Comparison of ENCODE assay signal across 33 cellular contexts in genomic region chr2:176944998-176945397, GRCh38.
"Had no signal": no experiment of that assay in that cellular context is flagged by ENCODE, and none has a peak within 500 bp of the region (broad histone marks: within the 10 kb centered on the region; RNA-seq: fewer than 3 reads in every experiment).

No MANE protein-coding gene starts in this region.

- H3K4me1 ChIP-seq: adrenal gland, ascending aorta, body of pancreas, breast epithelium had no signal

- H3K27me3 ChIP-seq: adrenal gland, ascending aorta, body of pancreas, brain microvascular endothelial cell, breast epithelium, cardiac muscle cell had no signal

- H3K36me3 ChIP-seq: adrenal gland, ascending aorta, brain microvascular endothelial cell, breast epithelium, cardiac muscle cell had no signal

- DNase-seq: activated effector memory CD4-positive, alpha-beta T cell treated with anti-CD3 and anti-CD28 coated beads, Interleukin-2, amount 50 U/mL, for 16 hours; activated effector memory CD4-positive, alpha-beta T cell treated with Interleukin-2 at 50 U/mL for 16 hours; activated gamma-delta T cell; activated gamma-delta T cell treated with Interleukin-2 at 50 U/mL for 16 hours; activated naive CD4-positive, alpha-beta T cell; activated naive CD4-positive, alpha-beta T cell treated with anti-CD3 and anti-CD28 coated beads for 36 hours; activated naive CD4-positive, alpha-beta T cell treated with anti-CD3 and anti-CD28 coated beads, Interleukin-2, amount 10 ng/mL, durations not matched to agents 7 days and 5 days; activated naive CD4-positive, alpha-beta T cell treated with anti-CD3 and anti-CD28 coated beads, Interleukin-2, amount 50 U/mL, for 16 hours; activated naive CD4-positive, alpha-beta T cell treated with Interleukin-2 at 50 U/mL for 16 hours; activated naive CD8-positive, alpha-beta T cell treated with anti-CD3 and anti-CD28 coated beads for 36 hours; activated naive CD8-positive, alpha-beta T cell treated with anti-CD3 and anti-CD28 coated beads, Interleukin-2, amount 10 ng/mL, durations not matched to agents 7 days and 5 days; activated naive CD8-positive, alpha-beta T cell treated with anti-CD3 and anti-CD28 coated beads, Interleukin-2, amount 50 U/mL, for 24 hours; activated T-cell treated with anti-CD3 and anti-CD28 coated beads, Interleukin-2, amount 50 U/mL, for 1 hour; activated T-cell treated with anti-CD3 and anti-CD28 coated beads, Interleukin-2, amount 50 U/mL, for 24 hours; activated T-cell treated with anti-CD3 and anti-CD28 coated beads, Interleukin-2, amount 50 U/mL, for 4 hours; activated T-cell treated with anti-CD3 and anti-CD28 coated beads, Interleukin-2, amount 50 U/mL, for 48 hours; activated T-cell treated with anti-CD3 and anti-CD28 coated beads, Interleukin-2, amount 50 U/mL, for 72 hours; adrenal gland; amniotic stem cell; amygdala; aorta; body of pancreas; brain microvascular endothelial cell; caudate nucleus; central memory CD4-positive, alpha-beta T cell; cerebellar nuclear complex had no signal

- H3K27ac ChIP-seq: adrenal gland, ascending aorta, body of pancreas, brain microvascular endothelial cell, breast epithelium, cardiac muscle cell had no signal

- ATAC-seq: activated naive CD4-positive, alpha-beta T cell treated with anti-CD3 and anti-CD28 coated beads, Interleukin-2, amount 50 U/mL, for 72 hours; activated naive CD8-positive, alpha-beta T cell treated with anti-CD3 and anti-CD28 coated beads, Interleukin-2, amount 50 U/mL, for 24 hours; activated T-cell treated with anti-CD3 and anti-CD28 coated beads, Interleukin-2, amount 50 U/mL, for 4 hours; activated T-cell treated with anti-CD3 and anti-CD28 coated beads, Interleukin-2, amount 50 U/mL, for 72 hours; activated T-helper 17 cell treated with anti-CD3 and anti-CD28 coated beads, Interleukin-2, amount 50 U/mL, for 72 hours; body of pancreas had no signal

- H3K9me3 ChIP-seq: adrenal gland, ascending aorta, body of pancreas, breast epithelium had no signal

- FAIRE-seq: astrocyte, bronchial epithelial cell had no signal

- H3K4me3 ChIP-seq: adrenal gland, ascending aorta, body of pancreas, breast epithelium, cardiac muscle cell had no signal
